Comparison of ENCODE assay signal across 8 cellular contexts in the genomic region with DNA sequence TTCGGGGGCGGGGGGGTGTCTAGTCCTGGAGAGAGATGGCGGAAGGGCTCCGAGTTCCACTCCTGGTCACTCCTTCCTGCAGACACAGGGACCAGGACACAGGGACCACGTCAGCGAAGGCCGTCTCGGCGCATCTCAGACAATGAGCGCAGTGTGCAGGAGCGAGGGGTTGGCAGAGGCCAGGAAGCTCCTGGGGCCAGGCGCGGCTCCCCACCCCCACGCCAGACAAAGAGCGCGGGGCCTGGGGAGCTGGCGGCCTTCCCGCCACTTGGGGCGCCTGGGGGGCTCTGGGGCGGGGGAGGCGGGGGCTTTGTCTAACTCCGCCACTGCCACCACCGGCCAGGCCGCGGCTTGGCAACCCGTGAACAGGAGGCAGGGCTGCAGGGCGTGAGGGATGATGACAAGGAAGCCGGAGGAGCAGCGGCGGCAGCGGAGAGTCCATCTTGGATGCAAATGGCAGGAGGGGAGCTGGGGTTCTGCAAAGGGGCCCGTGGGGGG. TPM values are rescaled to one million over a fixed set of nuclear protein-coding genes. Genes with fewer than 3 reads are reported as not detected.
DNase-seq lines count a peak whose midpoint lies in the region; ATAC-seq and TF ChIP-seq lines count a peak whose summit lies in the region.

No MANE protein-coding gene starts in this region.

- no peak for TF ChIP-seq POLR2A in testis (IDR thresholded peaks at IDR 0.05)

- H3K27ac Mint-ChIP-seq in activated T-helper 1 cell treated with anti-CD3 and anti-CD28 coated beads, Interleukin-12 subunit alpha, Interleukin-12 subunit beta, Interleukin-2, Interleukin-4 antibody, amounts not matched to agents 30 ng/mL and 10 ng/mL and 1 ng/mL, durations not matched to agents 14 hours and 24 hours and 36 hours: peak overlapping the region; percentile 70

- no peaks in the 10 kb centered on the region for H3K27me3 ChIP-seq in testis

- ATAC-seq in HG03135 (IDR thresholded peaks at IDR 0.05; ENCODE audit: unreplicated experiment) (no peak), GM19324 (IDR thresholded peaks at IDR 0.05; ENCODE audit: low FRiP score, unreplicated experiment) (no peak)

- H3K4me3 ChIP-seq in testis: peak overlapping the region; percentile 77 to 83

- no peaks in the 10 kb centered on the region for H3K9me3 ChIP-seq in testis

- 1 to 3% methylated on average over 13 to 31 of the region's 32 CpGs for WGBS in testis, 2 donors

- DNase-seq in EH (ENCODE audit: low read depth): peak; percentile 86
- DNase-seq in NCI-H1105 treated with DMSO at 0.1 percent for 48 hours (lab: John Stamatoyannopoulos, UW): peak; percentile 88
- DNase-seq in activated T-helper 1 cell treated with anti-CD3 and anti-CD28 coated beads, Interleukin-12 subunit alpha, Interleukin-12 subunit beta, Interleukin-2, Interleukin-4 antibody, amounts not matched to agents 30 ng/mL and 10 ng/mL and 1 ng/mL, durations not matched to agents 14 hours and 24 hours and 36 hours (ENCODE audit: low spot score): no peak
- DNase-seq in fibroblast of gingiva (ENCODE audit: low read depth): peak; percentile 74
- DNase-seq in mucosa of gallbladder (ENCODE audit: low spot score): peak; percentile 55
- DNase-seq in testis: peak; percentile 93

- peaks cover 29% of the 10 kb centered on the region for H3K4me1 ChIP-seq in testis

- H3K9me3 Mint-ChIP-seq in activated T-helper 1 cell treated with anti-CD3 and anti-CD28 coated beads, Interleukin-12 subunit alpha, Interleukin-12 subunit beta, Interleukin-2, Interleukin-4 antibody, amounts not matched to agents 30 ng/mL and 10 ng/mL and 1 ng/mL, durations not matched to agents 14 hours and 24 hours and 36 hours: no peaks in the 10 kb centered on the region

- intact Hi-C loops in activated T-helper 1 cell treated with anti-CD3 and anti-CD28 coated beads, Interleukin-12 subunit alpha, Interleukin-12 subunit beta, Interleukin-2, Interleukin-4 antibody, amounts not matched to agents 30 ng/mL and 10 ng/mL and 1 ng/mL, durations not matched to agents 14 hours and 24 hours and 36 hours (cut with micrococcal nuclease): no loop called here
- intact Hi-C loops in testis (cut with DNase I; ENCODE audit: low total_unique reads): no loop called here

- H3K27me3 Mint-ChIP-seq in activated T-helper 1 cell treated with anti-CD3 and anti-CD28 coated beads, Interleukin-12 subunit alpha, Interleukin-12 subunit beta, Interleukin-2, Interleukin-4 antibody, amounts not matched to agents 30 ng/mL and 10 ng/mL and 1 ng/mL, durations not matched to agents 14 hours and 24 hours and 36 hours (ENCODE audit: insufficient read depth): peaks cover 5% of the 10 kb centered on the region

- TF ChIP-seq CTCF in testis (IDR thresholded peaks at IDR 0.05): peak in 1 of 3 experiments; percentile 14

- H3K36me3 ChIP-seq in testis (ENCODE audit: low read depth, missing control alignments): no peaks in the 10 kb centered on the region

- peaks cover 9% of the 10 kb centered on the region for H3K4me1 Mint-ChIP-seq in activated T-helper 1 cell treated with anti-CD3 and anti-CD28 coated beads, Interleukin-12 subunit alpha, Interleukin-12 subunit beta, Interleukin-2, Interleukin-4 antibody, amounts not matched to agents 30 ng/mL and 10 ng/mL and 1 ng/mL, durations not matched to agents 14 hours and 24 hours and 36 hours (ENCODE audit: low read depth)

- peak overlapping the region; percentile 89 for H3K4me3 Mint-ChIP-seq in activated T-helper 1 cell treated with anti-CD3 and anti-CD28 coated beads, Interleukin-12 subunit alpha, Interleukin-12 subunit beta, Interleukin-2, Interleukin-4 antibody, amounts not matched to agents 30 ng/mL and 10 ng/mL and 1 ng/mL, durations not matched to agents 14 hours and 24 hours and 36 hours

- peaks cover 1% of the 10 kb centered on the region for H3K36me3 Mint-ChIP-seq in activated T-helper 1 cell treated with anti-CD3 and anti-CD28 coated beads, Interleukin-12 subunit alpha, Interleukin-12 subunit beta, Interleukin-2, Interleukin-4 antibody, amounts not matched to agents 30 ng/mL and 10 ng/mL and 1 ng/mL, durations not matched to agents 14 hours and 24 hours and 36 hours (ENCODE audit: low read depth)

- H3K27ac ChIP-seq in testis: peak overlapping the region; percentile 86

RNA-seq across cellular contexts. Expression of a gene that starts 2.2 kb away (rescaled TPM):
- 70.8 and 72.5 TPM in 2 replicates for total RNA-seq in activated T-helper 1 cell treated with anti-CD3 and anti-CD28 coated beads, Interleukin-12 subunit alpha, Interleukin-12 subunit beta, Interleukin-2, Interleukin-4 antibody, amounts not matched to agents 30 ng/mL and 10 ng/mL and 1 ng/mL, durations not matched to agents 14 hours and 24 hours and 36 hours
- total RNA-seq in mucosa of gallbladder (92.0 TPM), testis (100 to 1,000 TPM; 131 to 145 TPM)
- polyA plus RNA-seq in testis (ENCODE audit: insufficient read depth, low read depth, low replicate concordance): 155 TPM

RNA-seq across cellular contexts. Expression of a gene that starts 36.2 kb away (rescaled TPM):
- 32.6 and 34.2 TPM in 2 replicates for total RNA-seq in activated T-helper 1 cell treated with anti-CD3 and anti-CD28 coated beads, Interleukin-12 subunit alpha, Interleukin-12 subunit beta, Interleukin-2, Interleukin-4 antibody, amounts not matched to agents 30 ng/mL and 10 ng/mL and 1 ng/mL, durations not matched to agents 14 hours and 24 hours and 36 hours
- total RNA-seq in mucosa of gallbladder: 14.0 TPM
- total RNA-seq in testis: 10 to 100 TPM; 21.1 to 23.6 TPM
- polyA plus RNA-seq in testis (ENCODE audit: insufficient read depth, low read depth, low replicate concordance): 21.3 TPM

RNA-seq across cellular contexts. Expression of a gene that starts 36.5 kb away (rescaled TPM):
- 87.3 and 89.9 TPM in 2 replicates for total RNA-seq in activated T-helper 1 cell treated with anti-CD3 and anti-CD28 coated beads, Interleukin-12 subunit alpha, Interleukin-12 subunit beta, Interleukin-2, Interleukin-4 antibody, amounts not matched to agents 30 ng/mL and 10 ng/mL and 1 ng/mL, durations not matched to agents 14 hours and 24 hours and 36 hours
- total RNA-seq in mucosa of gallbladder (14.5 TPM), testis (10 to 100 TPM; 60.3 to 81.1 TPM)
- 28.8 TPM for polyA plus RNA-seq in testis (ENCODE audit: insufficient read depth, low read depth, low replicate concordance)
